In the genomic region with DNA sequence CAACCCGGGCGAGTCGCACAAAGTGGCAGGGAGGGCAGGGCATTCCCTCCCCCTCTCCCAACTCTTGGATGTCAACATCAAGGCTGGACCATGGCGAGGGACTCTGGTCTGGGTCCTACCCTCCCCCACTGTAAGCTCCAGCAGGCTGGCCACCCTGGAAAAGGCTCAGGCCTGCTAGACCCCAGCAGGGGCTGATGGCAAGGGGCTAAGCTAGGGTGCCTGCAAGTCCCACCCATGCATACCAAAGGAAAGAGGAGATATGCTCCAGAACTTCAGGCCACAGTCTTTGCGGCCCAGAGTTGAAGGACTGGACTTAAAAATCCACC, we compare ENCODE assay signal across 1 cellular context.
TF ChIP-seq lines count a peak whose summit lies in the region.

No MANE protein-coding gene starts in this region.

TF ChIP-seq in HepG2, 621 proteins besides CTCF, POLR2A, EP300 and RAD21 (continued from another document and continues in another):
- TF ChIP-seq, protein P1, sequence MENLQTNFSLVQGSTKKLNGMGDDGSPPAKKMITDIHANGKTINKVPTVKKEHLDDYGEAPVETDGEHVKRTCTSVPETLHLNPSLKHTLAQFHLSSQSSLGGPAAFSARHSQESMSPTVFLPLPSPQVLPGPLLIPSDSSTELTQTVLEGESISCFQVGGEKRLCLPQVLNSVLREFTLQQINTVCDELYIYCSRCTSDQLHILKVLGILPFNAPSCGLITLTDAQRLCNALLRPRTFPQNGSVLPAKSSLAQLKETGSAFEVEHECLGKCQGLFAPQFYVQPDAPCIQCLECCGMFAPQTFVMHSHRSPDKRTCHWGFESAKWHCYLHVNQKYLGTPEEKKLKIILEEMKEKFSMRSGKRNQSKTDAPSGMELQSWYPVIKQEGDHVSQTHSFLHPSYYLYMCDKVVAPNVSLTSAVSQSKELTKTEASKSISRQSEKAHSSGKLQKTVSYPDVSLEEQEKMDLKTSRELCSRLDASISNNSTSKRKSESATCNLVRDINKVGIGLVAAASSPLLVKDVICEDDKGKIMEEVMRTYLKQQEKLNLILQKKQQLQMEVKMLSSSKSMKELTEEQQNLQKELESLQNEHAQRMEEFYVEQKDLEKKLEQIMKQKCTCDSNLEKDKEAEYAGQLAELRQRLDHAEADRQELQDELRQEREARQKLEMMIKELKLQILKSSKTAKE (CRISPR knock-in tag; IDR thresholded peaks at IDR 0.05; ENCODE audit: borderline replicate concordance), result no peak
- peak; percentile 31; the same call in 1 of the 2 replicates for TF ChIP-seq ZFX (CRISPR knock-in tag; IDR thresholded peaks at IDR 0.05; ENCODE audit: low read depth)
- TF ChIP-seq, protein P2, sequence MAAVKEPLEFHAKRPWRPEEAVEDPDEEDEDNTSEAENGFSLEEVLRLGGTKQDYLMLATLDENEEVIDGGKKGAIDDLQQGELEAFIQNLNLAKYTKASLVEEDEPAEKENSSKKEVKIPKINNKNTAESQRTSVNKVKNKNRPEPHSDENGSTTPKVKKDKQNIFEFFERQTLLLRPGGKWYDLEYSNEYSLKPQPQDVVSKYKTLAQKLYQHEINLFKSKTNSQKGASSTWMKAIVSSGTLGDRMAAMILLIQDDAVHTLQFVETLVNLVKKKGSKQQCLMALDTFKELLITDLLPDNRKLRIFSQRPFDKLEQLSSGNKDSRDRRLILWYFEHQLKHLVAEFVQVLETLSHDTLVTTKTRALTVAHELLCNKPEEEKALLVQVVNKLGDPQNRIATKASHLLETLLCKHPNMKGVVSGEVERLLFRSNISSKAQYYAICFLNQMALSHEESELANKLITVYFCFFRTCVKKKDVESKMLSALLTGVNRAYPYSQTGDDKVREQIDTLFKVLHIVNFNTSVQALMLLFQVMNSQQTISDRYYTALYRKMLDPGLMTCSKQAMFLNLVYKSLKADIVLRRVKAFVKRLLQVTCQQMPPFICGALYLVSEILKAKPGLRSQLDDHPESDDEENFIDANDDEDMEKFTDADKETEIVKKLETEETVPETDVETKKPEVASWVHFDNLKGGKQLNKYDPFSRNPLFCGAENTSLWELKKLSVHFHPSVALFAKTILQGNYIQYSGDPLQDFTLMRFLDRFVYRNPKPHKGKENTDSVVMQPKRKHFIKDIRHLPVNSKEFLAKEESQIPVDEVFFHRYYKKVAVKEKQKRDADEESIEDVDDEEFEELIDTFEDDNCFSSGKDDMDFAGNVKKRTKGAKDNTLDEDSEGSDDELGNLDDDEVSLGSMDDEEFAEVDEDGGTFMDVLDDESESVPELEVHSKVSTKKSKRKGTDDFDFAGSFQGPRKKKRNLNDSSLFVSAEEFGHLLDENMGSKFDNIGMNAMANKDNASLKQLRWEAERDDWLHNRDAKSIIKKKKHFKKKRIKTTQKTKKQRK (IDR thresholded peaks at IDR 0.05; ENCODE audit: low read length), result no peak
- no peak for TF ChIP-seq IRF2 (CRISPR knock-in tag; IDR thresholded peaks at IDR 0.05)
- TF ChIP-seq, protein P3, sequence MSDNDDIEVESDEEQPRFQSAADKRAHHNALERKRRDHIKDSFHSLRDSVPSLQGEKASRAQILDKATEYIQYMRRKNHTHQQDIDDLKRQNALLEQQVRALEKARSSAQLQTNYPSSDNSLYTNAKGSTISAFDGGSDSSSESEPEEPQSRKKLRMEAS (IDR thresholded peaks at IDR 0.05), result no peak; the same call in 1 of the 2 replicates
- TF ChIP-seq TMF1 (CRISPR knock-in tag; IDR thresholded peaks at IDR 0.05; ENCODE audit: low read depth), result no peak
- no peak for TF ChIP-seq ZNF274 (CRISPR knock-in tag; IDR thresholded peaks at IDR 0.05)
- TF ChIP-seq SP5 (CRISPR knock-in tag; IDR thresholded peaks at IDR 0.05; ENCODE audit: borderline replicate concordance, low read depth), result 0 out of 2 replicates have a peak, but pooled peaks have one; percentile 32
- no peak for TF ChIP-seq MEIS2 (CRISPR knock-in tag; IDR thresholded peaks at IDR 0.05)
- peak; percentile 34 for TF ChIP-seq PRPF4 (IDR thresholded peaks at IDR 0.05; ENCODE audit: low read depth, low read length, poor library complexity, severe bottlenecking)
- no peak for TF ChIP-seq ZNF33A (CRISPR knock-in tag; IDR thresholded peaks at IDR 0.05; ENCODE audit: borderline replicate concordance)
- TF ChIP-seq GATA4 (IDR thresholded peaks at IDR 0.05; ENCODE audit: borderline replicate concordance, low read depth), result no peak
- no peak for TF ChIP-seq ZFP36L2 (CRISPR knock-in tag; IDR thresholded peaks at IDR 0.05)
- TF ChIP-seq ZNF343 (CRISPR knock-in tag; IDR thresholded peaks at IDR 0.05), result 0 out of 2 replicates have a peak, but pooled peaks have one; percentile 49
- no peak for TF ChIP-seq ZNF766 (CRISPR knock-in tag; IDR thresholded peaks at IDR 0.05; ENCODE audit: borderline replicate concordance)
- TF ChIP-seq, protein P4, sequence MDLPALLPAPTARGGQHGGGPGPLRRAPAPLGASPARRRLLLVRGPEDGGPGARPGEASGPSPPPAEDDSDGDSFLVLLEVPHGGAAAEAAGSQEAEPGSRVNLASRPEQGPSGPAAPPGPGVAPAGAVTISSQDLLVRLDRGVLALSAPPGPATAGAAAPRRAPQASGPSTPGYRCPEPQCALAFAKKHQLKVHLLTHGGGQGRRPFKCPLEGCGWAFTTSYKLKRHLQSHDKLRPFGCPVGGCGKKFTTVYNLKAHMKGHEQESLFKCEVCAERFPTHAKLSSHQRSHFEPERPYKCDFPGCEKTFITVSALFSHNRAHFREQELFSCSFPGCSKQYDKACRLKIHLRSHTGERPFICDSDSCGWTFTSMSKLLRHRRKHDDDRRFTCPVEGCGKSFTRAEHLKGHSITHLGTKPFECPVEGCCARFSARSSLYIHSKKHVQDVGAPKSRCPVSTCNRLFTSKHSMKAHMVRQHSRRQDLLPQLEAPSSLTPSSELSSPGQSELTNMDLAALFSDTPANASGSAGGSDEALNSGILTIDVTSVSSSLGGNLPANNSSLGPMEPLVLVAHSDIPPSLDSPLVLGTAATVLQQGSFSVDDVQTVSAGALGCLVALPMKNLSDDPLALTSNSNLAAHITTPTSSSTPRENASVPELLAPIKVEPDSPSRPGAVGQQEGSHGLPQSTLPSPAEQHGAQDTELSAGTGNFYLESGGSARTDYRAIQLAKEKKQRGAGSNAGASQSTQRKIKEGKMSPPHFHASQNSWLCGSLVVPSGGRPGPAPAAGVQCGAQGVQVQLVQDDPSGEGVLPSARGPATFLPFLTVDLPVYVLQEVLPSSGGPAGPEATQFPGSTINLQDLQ (CRISPR knock-in tag; IDR thresholded peaks at IDR 0.05), result no peak
- no peak for TF ChIP-seq FOXC1 (CRISPR knock-in tag; IDR thresholded peaks at IDR 0.05; ENCODE audit: borderline replicate concordance)
- TF ChIP-seq RFX5 (IDR thresholded peaks at IDR 0.05; ENCODE audit: low read depth, low read length), result no peak
- no peak for TF ChIP-seq ATF7 (IDR thresholded peaks at IDR 0.05)
- TF ChIP-seq ATF7 (CRISPR knock-in tag; IDR thresholded peaks at IDR 0.05), result no peak
- TF ChIP-seq, protein P5, sequence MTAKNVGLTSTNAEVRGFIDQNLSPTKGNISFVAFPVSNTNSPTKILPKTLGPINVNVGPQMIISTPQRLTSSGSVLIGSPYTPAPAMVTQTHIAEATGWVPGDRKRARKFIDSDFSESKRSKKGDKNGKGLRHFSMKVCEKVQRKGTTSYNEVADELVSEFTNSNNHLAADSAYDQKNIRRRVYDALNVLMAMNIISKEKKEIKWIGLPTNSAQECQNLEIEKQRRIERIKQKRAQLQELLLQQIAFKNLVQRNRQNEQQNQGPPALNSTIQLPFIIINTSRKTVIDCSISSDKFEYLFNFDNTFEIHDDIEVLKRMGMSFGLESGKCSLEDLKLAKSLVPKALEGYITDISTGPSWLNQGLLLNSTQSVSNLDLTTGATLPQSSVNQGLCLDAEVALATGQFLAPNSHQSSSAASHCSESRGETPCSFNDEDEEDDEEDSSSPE (CRISPR knock-in tag; IDR thresholded peaks at IDR 0.05), result no peak
- TF ChIP-seq, protein P6, sequence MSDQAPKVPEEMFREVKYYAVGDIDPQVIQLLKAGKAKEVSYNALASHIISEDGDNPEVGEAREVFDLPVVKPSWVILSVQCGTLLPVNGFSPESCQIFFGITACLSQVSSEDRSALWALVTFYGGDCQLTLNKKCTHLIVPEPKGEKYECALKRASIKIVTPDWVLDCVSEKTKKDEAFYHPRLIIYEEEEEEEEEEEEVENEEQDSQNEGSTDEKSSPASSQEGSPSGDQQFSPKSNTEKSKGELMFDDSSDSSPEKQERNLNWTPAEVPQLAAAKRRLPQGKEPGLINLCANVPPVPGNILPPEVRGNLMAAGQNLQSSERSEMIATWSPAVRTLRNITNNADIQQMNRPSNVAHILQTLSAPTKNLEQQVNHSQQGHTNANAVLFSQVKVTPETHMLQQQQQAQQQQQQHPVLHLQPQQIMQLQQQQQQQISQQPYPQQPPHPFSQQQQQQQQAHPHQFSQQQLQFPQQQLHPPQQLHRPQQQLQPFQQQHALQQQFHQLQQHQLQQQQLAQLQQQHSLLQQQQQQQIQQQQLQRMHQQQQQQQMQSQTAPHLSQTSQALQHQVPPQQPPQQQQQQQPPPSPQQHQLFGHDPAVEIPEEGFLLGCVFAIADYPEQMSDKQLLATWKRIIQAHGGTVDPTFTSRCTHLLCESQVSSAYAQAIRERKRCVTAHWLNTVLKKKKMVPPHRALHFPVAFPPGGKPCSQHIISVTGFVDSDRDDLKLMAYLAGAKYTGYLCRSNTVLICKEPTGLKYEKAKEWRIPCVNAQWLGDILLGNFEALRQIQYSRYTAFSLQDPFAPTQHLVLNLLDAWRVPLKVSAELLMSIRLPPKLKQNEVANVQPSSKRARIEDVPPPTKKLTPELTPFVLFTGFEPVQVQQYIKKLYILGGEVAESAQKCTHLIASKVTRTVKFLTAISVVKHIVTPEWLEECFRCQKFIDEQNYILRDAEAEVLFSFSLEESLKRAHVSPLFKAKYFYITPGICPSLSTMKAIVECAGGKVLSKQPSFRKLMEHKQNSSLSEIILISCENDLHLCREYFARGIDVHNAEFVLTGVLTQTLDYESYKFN (CRISPR knock-in tag; conservative IDR thresholded peaks at IDR 0.05), result peak; percentile 57
- no peak for TF ChIP-seq TGIF2 (CRISPR knock-in tag; IDR thresholded peaks at IDR 0.05)
- TF ChIP-seq ZNF101 (CRISPR knock-in tag; IDR thresholded peaks at IDR 0.05; ENCODE audit: borderline replicate concordance, low read depth), result no peak
- TF ChIP-seq MED1 (CRISPR knock-in tag; IDR thresholded peaks at IDR 0.05), result no peak
- TF ChIP-seq CBFB (CRISPR knock-in tag; IDR thresholded peaks at IDR 0.05), result no peak
- no peak for TF ChIP-seq RFXANK (CRISPR knock-in tag; IDR thresholded peaks at IDR 0.05)
- TF ChIP-seq NCOA5 (CRISPR knock-in tag; IDR thresholded peaks at IDR 0.05), result no peak
- TF ChIP-seq ZNF678 (CRISPR knock-in tag; IDR thresholded peaks at IDR 0.05), result no peak
- TF ChIP-seq POGZ (CRISPR knock-in tag; IDR thresholded peaks at IDR 0.05), result no peak
- TF ChIP-seq, protein P7, sequence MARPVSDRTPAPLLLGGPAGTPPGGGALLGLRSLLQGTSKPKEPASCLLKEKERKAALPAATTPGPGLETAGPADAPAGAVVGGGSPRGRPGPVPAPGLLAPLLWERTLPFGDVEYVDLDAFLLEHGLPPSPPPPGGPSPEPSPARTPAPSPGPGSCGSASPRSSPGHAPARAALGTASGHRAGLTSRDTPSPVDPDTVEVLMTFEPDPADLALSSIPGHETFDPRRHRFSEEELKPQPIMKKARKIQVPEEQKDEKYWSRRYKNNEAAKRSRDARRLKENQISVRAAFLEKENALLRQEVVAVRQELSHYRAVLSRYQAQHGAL (CRISPR knock-in tag; IDR thresholded peaks at IDR 0.05; ENCODE audit: not compliant biosample characterization), result no peak
- TF ChIP-seq, protein P8, sequence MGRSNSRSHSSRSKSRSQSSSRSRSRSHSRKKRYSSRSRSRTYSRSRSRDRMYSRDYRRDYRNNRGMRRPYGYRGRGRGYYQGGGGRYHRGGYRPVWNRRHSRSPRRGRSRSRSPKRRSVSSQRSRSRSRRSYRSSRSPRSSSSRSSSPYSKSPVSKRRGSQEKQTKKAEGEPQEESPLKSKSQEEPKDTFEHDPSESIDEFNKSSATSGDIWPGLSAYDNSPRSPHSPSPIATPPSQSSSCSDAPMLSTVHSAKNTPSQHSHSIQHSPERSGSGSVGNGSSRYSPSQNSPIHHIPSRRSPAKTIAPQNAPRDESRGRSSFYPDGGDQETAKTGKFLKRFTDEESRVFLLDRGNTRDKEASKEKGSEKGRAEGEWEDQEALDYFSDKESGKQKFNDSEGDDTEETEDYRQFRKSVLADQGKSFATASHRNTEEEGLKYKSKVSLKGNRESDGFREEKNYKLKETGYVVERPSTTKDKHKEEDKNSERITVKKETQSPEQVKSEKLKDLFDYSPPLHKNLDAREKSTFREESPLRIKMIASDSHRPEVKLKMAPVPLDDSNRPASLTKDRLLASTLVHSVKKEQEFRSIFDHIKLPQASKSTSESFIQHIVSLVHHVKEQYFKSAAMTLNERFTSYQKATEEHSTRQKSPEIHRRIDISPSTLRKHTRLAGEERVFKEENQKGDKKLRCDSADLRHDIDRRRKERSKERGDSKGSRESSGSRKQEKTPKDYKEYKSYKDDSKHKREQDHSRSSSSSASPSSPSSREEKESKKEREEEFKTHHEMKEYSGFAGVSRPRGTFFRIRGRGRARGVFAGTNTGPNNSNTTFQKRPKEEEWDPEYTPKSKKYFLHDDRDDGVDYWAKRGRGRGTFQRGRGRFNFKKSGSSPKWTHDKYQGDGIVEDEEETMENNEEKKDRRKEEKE (IDR thresholded peaks at IDR 0.05), result no peak
- no peak for TF ChIP-seq ZNF557 (CRISPR knock-in tag; IDR thresholded peaks at IDR 0.05)
- no peak for TF ChIP-seq PAX8 (CRISPR knock-in tag; IDR thresholded peaks at IDR 0.05; ENCODE audit: borderline replicate concordance)
- TF ChIP-seq ZNF3 (CRISPR knock-in tag; IDR thresholded peaks at IDR 0.05), result no peak
- no peak for TF ChIP-seq RCOR2 (CRISPR knock-in tag; IDR thresholded peaks at IDR 0.05)
- TF ChIP-seq SMARCC2 (IDR thresholded peaks at IDR 0.05), result no peak
- TF ChIP-seq ZNF747 (CRISPR knock-in tag; IDR thresholded peaks at IDR 0.05; ENCODE audit: borderline replicate concordance), result no peak
- peak; percentile 35; the same call in 1 of the 2 replicates for TF ChIP-seq SAP130 (CRISPR knock-in tag; IDR thresholded peaks at IDR 0.05; ENCODE audit: low read depth)
- TF ChIP-seq ZNF350 (CRISPR knock-in tag; IDR thresholded peaks at IDR 0.05; ENCODE audit: borderline replicate concordance, low read depth), result 0 out of 2 replicates have a peak, but pooled peaks have one; percentile 21
- TF ChIP-seq, protein P9, sequence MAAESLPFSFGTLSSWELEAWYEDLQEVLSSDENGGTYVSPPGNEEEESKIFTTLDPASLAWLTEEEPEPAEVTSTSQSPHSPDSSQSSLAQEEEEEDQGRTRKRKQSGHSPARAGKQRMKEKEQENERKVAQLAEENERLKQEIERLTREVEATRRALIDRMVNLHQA (CRISPR knock-in tag; IDR thresholded peaks at IDR 0.05), result no peak
- TF ChIP-seq POLR2AphosphoS5 (IDR thresholded peaks at IDR 0.05; ENCODE audit: low read depth, low read length), result no peak
- TF ChIP-seq SIN3B (IDR thresholded peaks at IDR 0.05; ENCODE audit: low read length), result no peak
- TF ChIP-seq HNRNPL (IDR thresholded peaks at IDR 0.05; ENCODE audit: low read depth, low read length), result 0 out of 2 replicates have a peak, but pooled peaks have one; percentile 33
